ENCODE assay signal across 8 cellular contexts in genomic region chr13:46983881-46984280, GRCh38.
DNase-seq lines count a peak whose midpoint lies in the region; ATAC-seq and TF ChIP-seq lines count a peak whose summit lies in the region.

No MANE protein-coding gene starts in this region.

- H3K4me1 Mint-ChIP-seq in activated B cell treated with CpG ODN at 0.5 μM for 24 hours, result peaks cover 28% of the 10 kb centered on the region
- peaks cover 8% of the 10 kb centered on the region for H3K4me1 Mint-ChIP-seq in stimulated activated effector memory CD8-positive, alpha-beta T cell treated with anti-CD3 and anti-CD28 coated beads, Interleukin-12 subunit alpha, Interleukin-12 subunit beta, amount 100 ng/mL, for 72 hours

- DNase-seq in DMS53 treated with DMSO at 0.1 percent for 48 hours (lab: John Stamatoyannopoulos, UW; ENCODE audit: unreplicated experiment) (peak; percentile 46), activated B cell treated with CpG ODN at 0.5 μM for 24 hours (no peak), esophagus squamous epithelium (lab: John Stamatoyannopoulos, UW) (no peak), NCI-H82 (lab: John Stamatoyannopoulos, UW) (no peak), DMS153 (lab: John Stamatoyannopoulos, UW) (no peak)
- no peak for DNase-seq in stimulated activated effector memory CD8-positive, alpha-beta T cell treated with anti-CD3 and anti-CD28 coated beads, Interleukin-12 subunit alpha, Interleukin-12 subunit beta, amount 100 ng/mL, for 72 hours (ENCODE audit: low spot score in 2 of 2)

- 32 to 33% methylated on average over 1 of the region's 1 CpG for WGBS in esophagus squamous epithelium, 2 donors

- H3K36me3 Mint-ChIP-seq in activated B cell treated with CpG ODN at 0.5 μM for 24 hours (ENCODE audit: low read depth), result no peaks in the 10 kb centered on the region
- H3K36me3 Mint-ChIP-seq in stimulated activated effector memory CD8-positive, alpha-beta T cell treated with anti-CD3 and anti-CD28 coated beads, Interleukin-12 subunit alpha, Interleukin-12 subunit beta, amount 100 ng/mL, for 72 hours, result no peaks in the 10 kb centered on the region

- H3K27ac Mint-ChIP-seq in activated B cell treated with CpG ODN at 0.5 μM for 24 hours, result peak overlapping the region; percentile 77
- no peak overlapping the region for H3K27ac Mint-ChIP-seq in stimulated activated effector memory CD8-positive, alpha-beta T cell treated with anti-CD3 and anti-CD28 coated beads, Interleukin-12 subunit alpha, Interleukin-12 subunit beta, amount 100 ng/mL, for 72 hours

- ATAC-seq in GM19452 (IDR thresholded peaks at IDR 0.05; ENCODE audit: unreplicated experiment), result peak; percentile 74
- ATAC-seq in HG03135 (IDR thresholded peaks at IDR 0.05; ENCODE audit: unreplicated experiment), result peak; percentile 76
- ATAC-seq in activated B cell treated with CpG ODN at 0.5 μM for 24 hours (ENCODE audit: low read depth), result peak; percentile 53
- ATAC-seq in stimulated activated effector memory CD8-positive, alpha-beta T cell treated with anti-CD3 and anti-CD28 coated beads, Interleukin-12 subunit alpha, Interleukin-12 subunit beta, amount 100 ng/mL, for 72 hours, result no peak

- H3K9me3 ChIP-seq in esophagus squamous epithelium, result no peaks in the 10 kb centered on the region

- TF ChIP-seq POLR2A in esophagus squamous epithelium (IDR thresholded peaks at IDR 0.05), result no peak

- H3K9me3 Mint-ChIP-seq in activated B cell treated with CpG ODN at 0.5 μM for 24 hours, result no peaks in the 10 kb centered on the region
- H3K9me3 Mint-ChIP-seq in stimulated activated effector memory CD8-positive, alpha-beta T cell treated with anti-CD3 and anti-CD28 coated beads, Interleukin-12 subunit alpha, Interleukin-12 subunit beta, amount 100 ng/mL, for 72 hours, result no peaks in the 10 kb centered on the region

- intact Hi-C loops in activated B cell treated with CpG ODN at 0.5 μM for 24 hours (cut with micrococcal nuclease), result loop anchor here (2.0 kb wide), 3 partner anchors 13 to 53 kb away; no protein-coding TSS in a partner anchor
- intact Hi-C loops in esophagus squamous epithelium (cut with DNase I), result loop anchor here (10.0 kb wide), 1 partner anchor 611 kb away; no protein-coding TSS in a partner anchor

- H3K27me3 ChIP-seq in esophagus squamous epithelium, result no peaks in the 10 kb centered on the region

- CTCF ChIA-PET in activated B cell treated with CpG ODN at 0.5 μM for 24 hours (lab: Charles Lee), result interaction anchor here (1.0 to 2.7 kb wide), 3 partner anchors 10 to 90 kb away, joined by 4 to 13 read pairs (median 5); no protein-coding TSS in a partner anchor

- H3K27me3 Mint-ChIP-seq in activated B cell treated with CpG ODN at 0.5 μM for 24 hours, result peaks cover 2% of the 10 kb centered on the region

- no peaks in the 10 kb centered on the region for H3K36me3 ChIP-seq in esophagus squamous epithelium

- H3K4me1 ChIP-seq in esophagus squamous epithelium, result peaks cover 0 to 36% (median 3%) of the 10 kb centered on the region in 3 donors

- peak overlapping the region; percentile 58 for H3K4me3 Mint-ChIP-seq in activated B cell treated with CpG ODN at 0.5 μM for 24 hours
- no peak overlapping the region for H3K4me3 Mint-ChIP-seq in stimulated activated effector memory CD8-positive, alpha-beta T cell treated with anti-CD3 and anti-CD28 coated beads, Interleukin-12 subunit alpha, Interleukin-12 subunit beta, amount 100 ng/mL, for 72 hours

- TF ChIP-seq CTCF in activated B cell treated with CpG ODN at 0.5 μM for 24 hours (IDR thresholded peaks at IDR 0.05), result no peak
- TF ChIP-seq CTCF in esophagus squamous epithelium (IDR thresholded peaks at IDR 0.05), result peak in 1 of 6 experiments; percentile 17

- H3K4me3 ChIP-seq in esophagus squamous epithelium, result no peak overlapping the region

- H3K27ac ChIP-seq in esophagus squamous epithelium, result no peak overlapping the region

- POLR2A ChIA-PET in activated B cell treated with CpG ODN at 0.5 μM for 24 hours (lab: Charles Lee), result no interaction called here
